In the genomic region with DNA sequence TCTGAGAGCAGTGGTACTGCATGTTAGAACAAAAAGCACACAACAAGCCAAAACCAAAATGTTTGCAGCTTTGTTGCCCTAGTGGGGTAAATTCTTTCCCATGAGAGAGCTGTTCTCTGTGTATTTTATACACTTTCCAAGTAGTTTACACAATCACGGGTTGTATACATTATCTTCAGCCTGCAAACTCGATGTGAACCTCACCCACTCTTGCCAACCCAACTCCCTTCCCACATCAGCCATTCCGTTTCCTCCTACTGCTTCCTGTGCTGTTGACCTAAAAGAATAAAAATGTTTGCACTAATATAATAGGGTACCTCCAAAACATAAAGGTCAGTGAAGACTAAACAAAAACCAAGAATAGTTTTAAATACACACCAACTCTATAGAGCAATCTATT, we compare ENCODE assay signal across 16 cellular contexts. TPM values are rescaled to one million over a fixed set of nuclear protein-coding genes. Genes with fewer than 3 reads are reported as not detected.
DNase-seq lines count a peak whose midpoint lies in the region; ATAC-seq and TF ChIP-seq lines count a peak whose summit lies in the region.
"Had no signal": no experiment of that assay in that cellular context is flagged by ENCODE, and none has a peak within 500 bp of the region (broad histone marks: within the 10 kb centered on the region; RNA-seq: fewer than 3 reads in every experiment).

No MANE protein-coding gene starts in this region.

- H3K27ac Mint-ChIP-seq in activated T-cell treated with anti-CD3 and anti-CD28 coated beads, Interleukin-2, amount 50 U/mL, for 72 hours, result peak overlapping the region; percentile 66
- peak overlapping the region; percentile 44 to 68 for H3K27ac Mint-ChIP-seq in T-cell
- H3K27ac Mint-ChIP-seq: activated CD4-positive, alpha-beta T cell treated with anti-CD3 and anti-CD28 coated beads, Interleukin-2, amount 10 ng/mL, durations not matched to agents 7 days and 5 days; activated naive CD8-positive, alpha-beta T cell treated with anti-CD3 and anti-CD28 coated beads for 36 hours had no signal

- peaks cover 13% of the 10 kb centered on the region for H3K79me2 ChIP-seq in hepatocyte
- H3K79me2 ChIP-seq in SK-N-SH (ENCODE audit: insufficient read depth), result no peaks in the 10 kb centered on the region

- no peaks in the 10 kb centered on the region for H3K9me2 ChIP-seq in hepatocyte (replicated peaks; ENCODE audit: insufficient read depth)
- no peaks in the 10 kb centered on the region for H3K9me2 ChIP-seq in SK-N-SH

- H3K4me3 ChIP-seq in hepatocyte, result no peak overlapping the region
- no peak overlapping the region for H3K4me3 ChIP-seq in upper lobe of right lung
- no peak overlapping the region for H3K4me3 ChIP-seq in breast epithelium
- H3K4me3 ChIP-seq in SK-N-SH (ENCODE audit: low read depth in 2 of 2, low read length in 1 of 2), result no peak overlapping the region
- H3K4me3 ChIP-seq: spleen had no signal

- H4K20me1 ChIP-seq in hepatocyte (ENCODE audit: insufficient read depth, poor library complexity, severe bottlenecking), result no peaks in the 10 kb centered on the region
- no peaks in the 10 kb centered on the region for H4K20me1 ChIP-seq in SK-N-SH (ENCODE audit: insufficient read depth)

- no peak for DNase-seq in activated T-cell treated with anti-CD3 and anti-CD28 coated beads, Interleukin-2, amount 50 U/mL, for 72 hours
- no peak for DNase-seq in activated T-cell treated with anti-CD3 and anti-CD28 coated beads, Interleukin-2, amount 50 U/mL, for 4 hours
- DNase-seq in T-cell (no peak), hepatocyte (ENCODE audit: low spot score) (no peak), upper lobe of right lung (no peak), breast epithelium (ENCODE audit: low spot score in 2 of 2) (no peak), SK-N-SH (no peak)
- no peak for DNase-seq in activated CD8-positive, alpha-beta memory T cell treated with anti-CD3 and anti-CD28 coated beads for 24 hours
- DNase-seq: activated CD4-positive, alpha-beta T cell treated with anti-CD3 and anti-CD28 coated beads, Interleukin-2, amount 10 ng/mL, durations not matched to agents 7 days and 5 days; activated naive CD8-positive, alpha-beta T cell treated with anti-CD3 and anti-CD28 coated beads for 36 hours; activated T-cell treated with anti-CD3 and anti-CD28 coated beads for 4 hours; midbrain; NCI-H69; spleen; stimulated activated CD4-positive, alpha-beta T cell treated with anti-CD3 and anti-CD28 coated beads, Interleukin-4, amount 100 ng/mL, for 4 hours had no signal

- intact Hi-C loops in upper lobe of right lung (cut with DNase I), result no loop called here
- intact Hi-C loops in breast epithelium (cut with DNase I; ENCODE audit: low total_unique reads), result no loop called here

- H3K9me3 Mint-ChIP-seq in activated T-cell treated with anti-CD3 and anti-CD28 coated beads, Interleukin-2, amount 50 U/mL, for 72 hours, result no peaks in the 10 kb centered on the region
- H3K9me3 Mint-ChIP-seq in activated T-cell treated with anti-CD3 and anti-CD28 coated beads, Interleukin-2, amount 50 U/mL, for 4 hours, result no peaks in the 10 kb centered on the region
- no peaks in the 10 kb centered on the region for H3K9me3 Mint-ChIP-seq in T-cell

- H3K9me3 ChIP-seq in hepatocyte (ENCODE audit: low read depth), result no peaks in the 10 kb centered on the region
- no peaks in the 10 kb centered on the region for H3K9me3 ChIP-seq in upper lobe of right lung
- no peaks in the 10 kb centered on the region for H3K9me3 ChIP-seq in breast epithelium
- H3K9me3 ChIP-seq in SK-N-SH, result no peaks in the 10 kb centered on the region
- H3K9me3 ChIP-seq: spleen had no signal

- no peak for ATAC-seq in activated T-cell treated with anti-CD3 and anti-CD28 coated beads, Interleukin-2, amount 50 U/mL, for 72 hours (replicated peaks in 1 of 2)
- ATAC-seq in activated T-cell treated with anti-CD3 and anti-CD28 coated beads, Interleukin-2, amount 50 U/mL, for 4 hours, result no peak
- ATAC-seq in T-cell (replicated peaks in 1 of 4) (no peak), upper lobe of right lung (peak; percentile 55)

- no peak overlapping the region for H3K9ac ChIP-seq in SK-N-SH

- TF ChIP-seq RAD21 in SK-N-SH (IDR thresholded peaks at IDR 0.05; ENCODE audit: low read length), result no peak

- H2AFZ ChIP-seq in hepatocyte (no peak overlapping the region), SK-N-SH (ENCODE audit: low read depth) (no peak overlapping the region)

- H3K4me2 ChIP-seq in hepatocyte (peak overlapping the region; percentile 0), SK-N-SH (no peak overlapping the region)

- no peak for TF ChIP-seq EP300 in SK-N-SH (IDR thresholded peaks at IDR 0.05; ENCODE audit: borderline replicate concordance in 1 of 2, low read depth in 1 of 2, low read length in 1 of 2)

- no peak for TF ChIP-seq POLR2A in breast epithelium (IDR thresholded peaks at IDR 0.05)

- POLR2A ChIA-PET in T-cell (lab: Charles Lee) (no interaction called here), SK-N-SH (lab: Yijun Ruan, JAX) (no interaction called here)

- H3K36me3 Mint-ChIP-seq in activated T-cell treated with anti-CD3 and anti-CD28 coated beads, Interleukin-2, amount 50 U/mL, for 72 hours (ENCODE audit: insufficient read depth in 2 of 2), result peaks cover 4 to 8% of the 10 kb centered on the region in 2 donors
- H3K36me3 Mint-ChIP-seq in activated T-cell treated with anti-CD3 and anti-CD28 coated beads, Interleukin-2, amount 50 U/mL, for 4 hours (ENCODE audit: insufficient read depth), result peaks cover 30% of the 10 kb centered on the region
- H3K36me3 Mint-ChIP-seq in T-cell, result peaks cover 47% of the 10 kb centered on the region

- no peaks in the 10 kb centered on the region for H3K36me3 ChIP-seq in hepatocyte (replicated peaks; ENCODE audit: insufficient read depth, low read depth)
- no peaks in the 10 kb centered on the region for H3K36me3 ChIP-seq in upper lobe of right lung
- H3K36me3 ChIP-seq in breast epithelium, result no peaks in the 10 kb centered on the region
- no peaks in the 10 kb centered on the region for H3K36me3 ChIP-seq in SK-N-SH (replicated peaks in 1 of 2; ENCODE audit: control insufficient read depth in 1 of 2, insufficient read depth in 2 of 2, low read length in 1 of 2)

- TF ChIP-seq CTCF in hepatocyte (IDR thresholded peaks at IDR 0.05; ENCODE audit: poor library complexity) (no peak), upper lobe of right lung (IDR thresholded peaks at IDR 0.05) (no peak), breast epithelium (IDR thresholded peaks at IDR 0.05) (no peak), SK-N-SH (IDR thresholded peaks at IDR 0.05) (no peak)

- H3K4me1 ChIP-seq in hepatocyte (ENCODE audit: insufficient read depth), result peaks cover 24% of the 10 kb centered on the region
- H3K4me1 ChIP-seq in upper lobe of right lung, result peaks cover 8% of the 10 kb centered on the region
- no peaks in the 10 kb centered on the region for H3K4me1 ChIP-seq in breast epithelium
- peaks cover 0 to 13% of the 10 kb centered on the region in 2 experiments; a peak in 2 of 4 replicates for H3K4me1 ChIP-seq in SK-N-SH (ENCODE audit: control insufficient read depth in 1 of 2, insufficient read depth in 2 of 2, low read depth in 1 of 2, low read length in 1 of 2)

- H3F3A ChIP-seq in SK-N-SH (replicated peaks; ENCODE audit: insufficient read depth), result peaks cover 4% of the 10 kb centered on the region

- 38% methylated on average over 3 of the region's 3 CpGs for WGBS in hepatocyte (ENCODE audit: low lambda C conversion rate, missing lambda C conversion rate)
- 63% methylated on average over 3 of the region's 3 CpGs for WGBS in SK-N-SH (ENCODE audit: low lambda C conversion rate)

- no peaks in the 10 kb centered on the region for H3K27me3 ChIP-seq in hepatocyte
- no peaks in the 10 kb centered on the region for H3K27me3 ChIP-seq in upper lobe of right lung
- no peaks in the 10 kb centered on the region for H3K27me3 ChIP-seq in breast epithelium
- H3K27me3 ChIP-seq in SK-N-SH (ENCODE audit: insufficient read depth), result no peaks in the 10 kb centered on the region
- H3K27me3 ChIP-seq: spleen had no signal

- peak overlapping the region in 1 of 2 donors; percentile 51 for H3K4me3 Mint-ChIP-seq in activated T-cell treated with anti-CD3 and anti-CD28 coated beads, Interleukin-2, amount 50 U/mL, for 72 hours
- H3K4me3 Mint-ChIP-seq in activated T-cell treated with anti-CD3 and anti-CD28 coated beads, Interleukin-2, amount 50 U/mL, for 4 hours, result no peak overlapping the region
- peak overlapping the region in 1 of 3 donors; percentile 29 for H3K4me3 Mint-ChIP-seq in T-cell
- H3K4me3 Mint-ChIP-seq: activated CD4-positive, alpha-beta T cell treated with anti-CD3 and anti-CD28 coated beads, Interleukin-2, amount 10 ng/mL, durations not matched to agents 7 days and 5 days; activated naive CD8-positive, alpha-beta T cell treated with anti-CD3 and anti-CD28 coated beads for 36 hours had no signal

- H3K27ac ChIP-seq in hepatocyte, result peak overlapping the region; percentile 54
- no peak overlapping the region for H3K27ac ChIP-seq in upper lobe of right lung
- H3K27ac ChIP-seq in breast epithelium, result no peak overlapping the region
- peak overlapping the region in 1 of 2 experiments; percentile 74; a peak in 2 of 4 replicates for H3K27ac ChIP-seq in SK-N-SH (ENCODE audit: low read depth in 2 of 2, low read length in 1 of 2)
- H3K27ac ChIP-seq: RWPE1, spleen had no signal

- H3K27me3 Mint-ChIP-seq in activated T-cell treated with anti-CD3 and anti-CD28 coated beads, Interleukin-2, amount 50 U/mL, for 72 hours (ENCODE audit: low read depth), result no peaks in the 10 kb centered on the region
- H3K27me3 Mint-ChIP-seq in activated T-cell treated with anti-CD3 and anti-CD28 coated beads, Interleukin-2, amount 50 U/mL, for 4 hours (ENCODE audit: low read depth), result no peaks in the 10 kb centered on the region
- H3K27me3 Mint-ChIP-seq in T-cell, result no peaks in the 10 kb centered on the region
- H3K27me3 Mint-ChIP-seq: activated CD4-positive, alpha-beta T cell treated with anti-CD3 and anti-CD28 coated beads, Interleukin-2, amount 10 ng/mL, durations not matched to agents 7 days and 5 days; activated naive CD8-positive, alpha-beta T cell treated with anti-CD3 and anti-CD28 coated beads for 36 hours had no signal

- CTCF ChIA-PET in T-cell (lab: Charles Lee) (interaction anchor here in 1 of 2 donors (1.0 kb wide), 1 partner anchor 10 kb away, joined by 3 read pairs; no protein-coding TSS in a partner anchor), SK-N-SH (lab: Yijun Ruan, JAX) (interaction anchor here (0.6 to 1.4 kb wide), 3 partner anchors 18 to 194 kb away, joined by 3 to 5 read pairs (median 4); no protein-coding TSS in a partner anchor)

- H3K4me1 Mint-ChIP-seq in activated T-cell treated with anti-CD3 and anti-CD28 coated beads, Interleukin-2, amount 50 U/mL, for 72 hours (ENCODE audit: low read depth), result peaks cover 35% of the 10 kb centered on the region
- H3K4me1 Mint-ChIP-seq in activated T-cell treated with anti-CD3 and anti-CD28 coated beads, Interleukin-2, amount 50 U/mL, for 4 hours (ENCODE audit: low read depth), result peaks cover 51% of the 10 kb centered on the region
- H3K4me1 Mint-ChIP-seq in T-cell, result peaks cover 50 to 71% (median 70%) of the 10 kb centered on the region in 3 donors

RNA-seq across cellular contexts. Expression of a gene that starts 47.0 kb away (rescaled TPM):
- total RNA-seq in activated T-cell treated with anti-CD3 and anti-CD28 coated beads, Interleukin-2, amount 50 U/mL, for 72 hours, result 100 to 1,000 TPM in 1 of 2 donors, 10 to 100 TPM in 1; 78.0 to 108 TPM
- total RNA-seq in activated T-cell treated with anti-CD3 and anti-CD28 coated beads, Interleukin-2, amount 50 U/mL, for 4 hours, result 10 to 100 TPM; 34.8 to 59.4 (median 38.3) TPM
- total RNA-seq in T-cell (100 to 1,000 TPM in 1 of 5 donors, 10 to 100 TPM in 4; 66.5 to 121 (median 72.5) TPM), hepatocyte (60.3 and 78.9 TPM in 2 replicates), upper lobe of right lung (31.0 TPM), breast epithelium (10 to 100 TPM; 31.7 to 70.2 (median 44.6) TPM)
- polyA plus RNA-seq in hepatocyte (34.5 and 37.2 TPM in 2 replicates), SK-N-SH (2012; rRNA removed) (2.1 and 2.6 TPM in 2 replicates)
- 2.8 and 3.1 TPM in 2 replicates for polyA plus RNA-seq in SK-N-SH (2012; cell fraction: cytosol; rRNA removed)
- 1.8 and 2.9 TPM in 2 replicates for polyA plus RNA-seq in SK-N-SH (2012; cell fraction: nucleus; rRNA removed)
